In genomic region chr11:118910309-118911112, GRCh38 we compare ENCODE assay signal across 8 cellular contexts. TPM values are rescaled to one million over a fixed set of nuclear protein-coding genes. Genes with fewer than 3 reads are reported as not detected.
DNase-seq lines count a peak whose midpoint lies in the region; ATAC-seq and TF ChIP-seq lines count a peak whose summit lies in the region.

No MANE protein-coding gene starts in this region.

- CTCF ChIA-PET in CD8-positive, alpha-beta memory T cell (lab: Charles Lee), result interaction anchor here (0.7 to 6.5 kb wide), 6 partner anchors 46 to 422 kb away, joined by 3 to 40 read pairs (median 6); partner anchors contain the start of genes DDX6 and UPK2

- no peak for ATAC-seq in HG02763 (IDR thresholded peaks at IDR 0.05; ENCODE audit: unreplicated experiment)

- DNase-seq in CD8-positive, alpha-beta memory T cell, result peak; percentile 53 to 83 (median 60)
- peak; percentile 61 for DNase-seq in NCI-H510A treated with DMSO at 0.1 percent for 48 hours (lab: John Stamatoyannopoulos, UW)
- DNase-seq in activated naive CD8-positive, alpha-beta T cell treated with anti-CD3 and anti-CD28 coated beads for 36 hours, result no peak
- DNase-seq in head of caudate nucleus, result peak in 41 of 42 donors; percentile 32 to 85 (median 69)
- DNase-seq in osteocyte (ENCODE audit: extremely low spot score, unreplicated experiment), result peak; percentile 95
- DNase-seq in AML-193 (lab: John Stamatoyannopoulos, UW), result no peak
- DNase-seq in NOMO-1 treated with DMSO at 0.1 percent for 48 hours (lab: John Stamatoyannopoulos, UW; ENCODE audit: unreplicated experiment), result no peak

- peak overlapping the region; percentile 91 to 100 (median 98) for H3K27ac Mint-ChIP-seq in CD8-positive, alpha-beta memory T cell
- H3K27ac Mint-ChIP-seq in activated naive CD8-positive, alpha-beta T cell treated with anti-CD3 and anti-CD28 coated beads for 36 hours, result peak overlapping the region; percentile 100
- peak overlapping the region; percentile 99 for H3K27ac Mint-ChIP-seq in osteocyte (ENCODE audit: unreplicated experiment)

- H3K4me3 ChIP-seq in CD8-positive, alpha-beta memory T cell (ENCODE audit: low read length), result peak overlapping the region; percentile 74

- H3K27me3 Mint-ChIP-seq in CD8-positive, alpha-beta memory T cell, result no peaks in the 10 kb centered on the region
- H3K27me3 Mint-ChIP-seq in activated naive CD8-positive, alpha-beta T cell treated with anti-CD3 and anti-CD28 coated beads for 36 hours, result no peaks in the 10 kb centered on the region
- H3K27me3 Mint-ChIP-seq in osteocyte (ENCODE audit: unreplicated experiment), result no peaks in the 10 kb centered on the region

- peaks cover 16% of the 10 kb centered on the region for H3K36me3 ChIP-seq in CD8-positive, alpha-beta memory T cell (ENCODE audit: insufficient read depth, low read length)

- H3K4me1 Mint-ChIP-seq in CD8-positive, alpha-beta memory T cell, result peaks cover 71 to 87% (median 77%) of the 10 kb centered on the region in 3 donors
- H3K4me1 Mint-ChIP-seq in activated naive CD8-positive, alpha-beta T cell treated with anti-CD3 and anti-CD28 coated beads for 36 hours, result peaks cover 67% of the 10 kb centered on the region
- peaks cover 81% of the 10 kb centered on the region for H3K4me1 Mint-ChIP-seq in osteocyte (ENCODE audit: unreplicated experiment)

- peak overlapping the region; percentile 86 for H3K27ac ChIP-seq in CD8-positive, alpha-beta memory T cell (ENCODE audit: low read depth, low read length)

- POLR2A ChIA-PET in CD8-positive, alpha-beta memory T cell (lab: Charles Lee), result interaction anchor here (0.6 to 10.7 kb wide), 5 partner anchors 15 to 121 kb away, joined by 3 to 203 read pairs (median 5); partner anchors contain the start of genes BCL9L and DDX6

- no peaks in the 10 kb centered on the region for H3K9me3 ChIP-seq in CD8-positive, alpha-beta memory T cell (ENCODE audit: low read length)

- H3K9me3 Mint-ChIP-seq in CD8-positive, alpha-beta memory T cell, result peaks cover 0 to 2% (median 0%) of the 10 kb centered on the region in 5 donors
- H3K9me3 Mint-ChIP-seq in activated naive CD8-positive, alpha-beta T cell treated with anti-CD3 and anti-CD28 coated beads for 36 hours, result no peaks in the 10 kb centered on the region
- no peaks in the 10 kb centered on the region for H3K9me3 Mint-ChIP-seq in osteocyte (ENCODE audit: unreplicated experiment)

- H3K4me3 Mint-ChIP-seq in CD8-positive, alpha-beta memory T cell, result peak overlapping the region; percentile 80 to 99 (median 86)
- peak overlapping the region; percentile 86 for H3K4me3 Mint-ChIP-seq in activated naive CD8-positive, alpha-beta T cell treated with anti-CD3 and anti-CD28 coated beads for 36 hours
- H3K4me3 Mint-ChIP-seq in osteocyte (ENCODE audit: unreplicated experiment), result peak overlapping the region; percentile 75

- H3K36me3 Mint-ChIP-seq in CD8-positive, alpha-beta memory T cell, result peaks cover 0 to 46% (median 13%) of the 10 kb centered on the region in 3 donors
- H3K36me3 Mint-ChIP-seq in activated naive CD8-positive, alpha-beta T cell treated with anti-CD3 and anti-CD28 coated beads for 36 hours, result peaks cover 20% of the 10 kb centered on the region
- peaks cover 6% of the 10 kb centered on the region for H3K36me3 Mint-ChIP-seq in osteocyte (ENCODE audit: unreplicated experiment)

- no peaks in the 10 kb centered on the region for H3K27me3 ChIP-seq in CD8-positive, alpha-beta memory T cell (ENCODE audit: insufficient read depth, low read length, poor library complexity, severe bottlenecking)

- TF ChIP-seq CTCF in osteocyte (IDR thresholded peaks at IDR 0.05), result peak; percentile 6

- intact Hi-C loops in head of caudate nucleus (cut with DNase I), result no loop called here

- peaks cover 86% of the 10 kb centered on the region for H3K4me1 ChIP-seq in CD8-positive, alpha-beta memory T cell (ENCODE audit: insufficient read depth, low read length)

RNA-seq across cellular contexts. Expression of gene BCL9L, which starts 15.2 kb away (rescaled TPM):
- total RNA-seq in CD8-positive, alpha-beta memory T cell, result 10 to 100 TPM; 39.6 to 42.8 TPM
- polyA plus RNA-seq in CD8-positive, alpha-beta memory T cell, result 9.1 TPM
- 10 to 100 TPM; 34.9 to 38.8 TPM for total RNA-seq in activated naive CD8-positive, alpha-beta T cell treated with anti-CD3 and anti-CD28 coated beads for 36 hours
- 115 and 122 TPM in 2 replicates for total RNA-seq in osteocyte

RNA-seq across cellular contexts. Expression of gene CXCR5, which starts 26.8 kb away (rescaled TPM):
- total RNA-seq in CD8-positive, alpha-beta memory T cell, result 1 to 10 TPM; 5.8 to 6.3 TPM
- polyA plus RNA-seq in CD8-positive, alpha-beta memory T cell, result 4.5 TPM
- total RNA-seq in activated naive CD8-positive, alpha-beta T cell treated with anti-CD3 and anti-CD28 coated beads for 36 hours, result 1 to 10 TPM; 1.5 to 1.6 TPM
- total RNA-seq in osteocyte, result not detected in 2 replicates

RNA-seq across cellular contexts. Expression of gene UPK2, which starts 45.6 kb away (rescaled TPM):
- total RNA-seq in CD8-positive, alpha-beta memory T cell, result under 1 TPM in 1 of 2 experiments, not detected in 1; 0.22 TPM
- not detected for polyA plus RNA-seq in CD8-positive, alpha-beta memory T cell
- total RNA-seq in activated naive CD8-positive, alpha-beta T cell treated with anti-CD3 and anti-CD28 coated beads for 36 hours, result under 1 TPM; 0.48 to 0.49 TPM
- 0.42 and 0.86 TPM in 2 replicates for total RNA-seq in osteocyte

Comparison
In these comparisons a context has a peak if more than half of its experiments do, and no peak if none do; other contexts are left out.
1. DNase-seq: peak in CD8-positive, alpha-beta memory T cell (5 of 5), NCI-H510A treated with DMSO at 0.1 percent for 48 hours (single experiment), head of caudate nucleus (41 of 42) and osteocyte (single experiment); none in activated naive CD8-positive, alpha-beta T cell treated with anti-CD3 and anti-CD28 coated beads for 36 hours (single experiment), AML-193 (0 of 2) and NOMO-1 treated with DMSO at 0.1 percent for 48 hours (single experiment).
2. Peak in every context shown above with its lines, with median percentiles within 50 percentile points of each other: H3K27ac Mint-ChIP-seq and H3K4me3 Mint-ChIP-seq.